29 cellular contexts compared by ENCODE assay signal in the genomic region with DNA sequence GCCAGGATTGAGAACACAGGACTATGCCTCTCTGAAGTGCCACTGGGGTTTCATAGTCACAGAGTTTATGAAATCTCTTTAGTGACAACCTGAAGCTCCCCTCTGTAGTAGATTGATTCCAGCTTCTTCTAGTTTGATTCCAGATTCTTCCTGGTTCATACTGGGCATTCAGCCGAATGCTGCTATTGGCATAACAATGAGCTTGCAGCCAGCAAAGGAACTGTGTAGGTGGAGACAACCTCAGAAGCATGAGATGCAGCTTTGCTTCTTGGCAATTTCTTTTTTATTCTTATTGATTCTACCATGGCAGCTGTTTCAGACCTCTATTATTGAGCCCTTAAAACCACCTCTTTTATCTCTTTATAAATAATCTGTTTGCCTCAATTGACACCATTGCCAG. TPM values are rescaled to one million over a fixed set of nuclear protein-coding genes. Genes with fewer than 3 reads are reported as not detected.
"Had no signal": no experiment of that assay in that cellular context is flagged by ENCODE, and none has a peak within 500 bp of the region (broad histone marks: within the 10 kb centered on the region; RNA-seq: fewer than 3 reads in every experiment).

No MANE protein-coding gene starts in this region.

- H3K36me3 Mint-ChIP-seq: activated naive CD8-positive, alpha-beta T cell had no signal

- H3K27ac ChIP-seq: body of pancreas, cardiac muscle cell, colonic mucosa, epithelial cell of prostate, esophagus squamous epithelium, gastroesophageal sphincter, heart right ventricle had no signal

- H3K36me3 ChIP-seq: cardiac muscle cell, colonic mucosa, esophagus squamous epithelium, gastroesophageal sphincter, heart right ventricle had no signal

- H3K27ac Mint-ChIP-seq: activated CD4-positive, alpha-beta T cell treated with anti-CD3 and anti-CD28 coated beads, Interleukin-2, amount 10 ng/mL, durations not matched to agents 7 days and 5 days; activated CD8-positive, alpha-beta T cell treated with anti-CD3 and anti-CD28 coated beads for 36 hours; activated naive CD8-positive, alpha-beta T cell; activated T-helper 17 cell treated with anti-CD3 and anti-CD28 coated beads, Interleukin-2, amount 50 U/mL, for 72 hours had no signal

- DNase-seq: activated CD4-positive, alpha-beta T cell treated with anti-CD3 and anti-CD28 coated beads for 1 hour; activated CD4-positive, alpha-beta T cell treated with anti-CD3 and anti-CD28 coated beads for 4 hours; activated CD4-positive, alpha-beta T cell treated with anti-CD3 and anti-CD28 coated beads, Interleukin-2, amount 10 ng/mL, durations not matched to agents 7 days and 5 days; activated CD4-positive, alpha-beta T cell treated with anti-CD3 and anti-CD28 coated beads, Interleukin-2, amount 50 U/mL, for 48 hours; activated CD8-positive, alpha-beta memory T cell treated with anti-CD3 and anti-CD28 coated beads for 24 hours; activated CD8-positive, alpha-beta T cell treated with anti-CD3 and anti-CD28 coated beads for 36 hours; activated effector memory CD4-positive, alpha-beta T cell treated with Interleukin-2 at 50 U/mL for 16 hours; activated gamma-delta T cell treated with Interleukin-2 at 50 U/mL for 16 hours; activated naive CD4-positive, alpha-beta T cell treated with anti-CD3 and anti-CD28 coated beads, Interleukin-2, amount 50 U/mL, for 16 hours; activated naive CD4-positive, alpha-beta T cell treated with Interleukin-2 at 50 U/mL for 16 hours; activated T-cell treated with anti-CD3 and anti-CD28 coated beads, Interleukin-2, amount 50 U/mL, for 4 hours; amniotic stem cell; anterior cingulate cortex; body of pancreas; central memory CD4-positive, alpha-beta T cell; cerebellar nuclear complex; colonic mucosa; effector CD8-positive, alpha-beta T cell; esophagus squamous epithelium; foreskin melanocyte; heart right ventricle; T-helper 2 cell had no signal

- H3K4me1 Mint-ChIP-seq: activated CD4-positive, alpha-beta T cell treated with anti-CD3 and anti-CD28 coated beads, Interleukin-2, amount 10 ng/mL, durations not matched to agents 7 days and 5 days; activated T-helper 17 cell treated with anti-CD3 and anti-CD28 coated beads, Interleukin-2, amount 50 U/mL, for 72 hours had no signal

- H3K4me3 Mint-ChIP-seq: activated CD4-positive, alpha-beta T cell treated with anti-CD3 and anti-CD28 coated beads, Interleukin-2, amount 10 ng/mL, durations not matched to agents 7 days and 5 days; activated CD8-positive, alpha-beta T cell treated with anti-CD3 and anti-CD28 coated beads for 36 hours; activated naive CD8-positive, alpha-beta T cell; activated T-cell treated with anti-CD3 and anti-CD28 coated beads, Interleukin-2, amount 50 U/mL, for 4 hours; activated T-helper 17 cell treated with anti-CD3 and anti-CD28 coated beads, Interleukin-2, amount 50 U/mL, for 72 hours had no signal

- H3K4me1 ChIP-seq: body of pancreas, colonic mucosa, esophagus squamous epithelium, gastroesophageal sphincter, heart right ventricle had no signal

- H3K9me3 ChIP-seq: body of pancreas, colonic mucosa, esophagus squamous epithelium, gastroesophageal sphincter, heart right ventricle had no signal

- H3K9me3 Mint-ChIP-seq: activated CD4-positive, alpha-beta T cell treated with anti-CD3 and anti-CD28 coated beads, Interleukin-2, amount 10 ng/mL, durations not matched to agents 7 days and 5 days; activated CD8-positive, alpha-beta T cell treated with anti-CD3 and anti-CD28 coated beads for 36 hours; activated T-cell treated with anti-CD3 and anti-CD28 coated beads, Interleukin-2, amount 50 U/mL, for 4 hours; activated T-helper 17 cell treated with anti-CD3 and anti-CD28 coated beads, Interleukin-2, amount 50 U/mL, for 72 hours had no signal

- H3K4me3 ChIP-seq: body of pancreas, cardiac muscle cell, colonic mucosa, esophagus squamous epithelium, gastroesophageal sphincter, heart right ventricle had no signal

- H3K27me3 ChIP-seq: body of pancreas, cardiac muscle cell, colonic mucosa, esophagus squamous epithelium had no signal

- H3K27me3 Mint-ChIP-seq: activated CD4-positive, alpha-beta T cell treated with anti-CD3 and anti-CD28 coated beads, Interleukin-2, amount 10 ng/mL, durations not matched to agents 7 days and 5 days; activated CD8-positive, alpha-beta T cell treated with anti-CD3 and anti-CD28 coated beads for 36 hours; activated naive CD8-positive, alpha-beta T cell; activated T-helper 17 cell treated with anti-CD3 and anti-CD28 coated beads, Interleukin-2, amount 50 U/mL, for 72 hours had no signal

- ATAC-seq: activated CD8-positive, alpha-beta T cell treated with anti-CD3 and anti-CD28 coated beads for 36 hours; activated T-cell treated with anti-CD3 and anti-CD28 coated beads, Interleukin-2, amount 50 U/mL, for 4 hours; activated T-helper 17 cell treated with anti-CD3 and anti-CD28 coated beads, Interleukin-2, amount 50 U/mL, for 72 hours; body of pancreas; gastroesophageal sphincter; heart right ventricle had no signal

RNA-seq across cellular contexts. Expression of gene ANO4, which starts 15.4 kb away (rescaled TPM):
- total RNA-seq: activated CD4-positive, alpha-beta T cell treated with anti-CD3 and anti-CD28 coated beads, Interleukin-2, amount 10 ng/mL, durations not matched to agents 7 days and 5 days; activated CD8-positive, alpha-beta T cell treated with anti-CD3 and anti-CD28 coated beads for 36 hours; activated T-cell treated with anti-CD3 and anti-CD28 coated beads, Interleukin-2, amount 50 U/mL, for 4 hours; activated T-helper 17 cell treated with anti-CD3 and anti-CD28 coated beads, Interleukin-2, amount 50 U/mL, for 72 hours; endothelial cell of umbilical vein; T-helper 1 cell treated with Interleukin-12 subunit alpha and Interleukin-12 subunit beta and Interleukin-4 antibody, amounts not matched to agents 30 ng/mL and 1 ng/mL, for 36 hours had no signal
